Comparison of ENCODE assay signal across 1 cellular context in the genomic region with DNA sequence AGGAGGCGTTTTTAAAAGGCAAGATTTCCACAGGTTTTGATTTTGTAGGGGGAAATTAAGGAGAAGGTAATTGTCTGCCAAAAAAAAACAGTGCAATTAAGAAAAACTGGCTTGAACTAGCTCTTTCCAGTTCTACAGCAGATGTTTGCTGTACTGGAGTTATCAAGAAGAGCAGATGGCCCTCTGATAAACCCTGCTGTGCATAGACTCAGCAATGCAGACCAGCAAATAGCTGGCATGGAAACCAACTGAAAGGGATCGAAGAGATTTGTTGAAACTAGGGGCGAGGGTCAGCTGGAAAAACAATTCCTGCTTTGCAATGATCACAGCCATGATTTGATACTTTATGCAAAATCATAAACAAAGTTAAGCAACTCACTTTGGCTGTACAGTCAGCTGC.
TF ChIP-seq lines count a peak whose summit lies in the region.

No MANE protein-coding gene starts in this region.

TF ChIP-seq in HepG2, 621 proteins besides CTCF, POLR2A, EP300 and RAD21 (continued from another document and continues in another):
- no peak for TF ChIP-seq ZNF670 (CRISPR knock-in tag; IDR thresholded peaks at IDR 0.05; ENCODE audit: borderline replicate concordance)
- TF ChIP-seq, protein P1, sequence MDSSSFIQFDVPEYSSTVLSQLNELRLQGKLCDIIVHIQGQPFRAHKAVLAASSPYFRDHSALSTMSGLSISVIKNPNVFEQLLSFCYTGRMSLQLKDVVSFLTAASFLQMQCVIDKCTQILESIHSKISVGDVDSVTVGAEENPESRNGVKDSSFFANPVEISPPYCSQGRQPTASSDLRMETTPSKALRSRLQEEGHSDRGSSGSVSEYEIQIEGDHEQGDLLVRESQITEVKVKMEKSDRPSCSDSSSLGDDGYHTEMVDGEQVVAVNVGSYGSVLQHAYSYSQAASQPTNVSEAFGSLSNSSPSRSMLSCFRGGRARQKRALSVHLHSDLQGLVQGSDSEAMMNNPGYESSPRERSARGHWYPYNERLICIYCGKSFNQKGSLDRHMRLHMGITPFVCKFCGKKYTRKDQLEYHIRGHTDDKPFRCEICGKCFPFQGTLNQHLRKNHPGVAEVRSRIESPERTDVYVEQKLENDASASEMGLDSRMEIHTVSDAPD (CRISPR knock-in tag; IDR thresholded peaks at IDR 0.05), result no peak
- TF ChIP-seq SRSF1 (optimal IDR thresholded peaks at IDR 0.05; ENCODE audit: low read depth, low read length), result no peak
- TF ChIP-seq HNRNPUL1 (IDR thresholded peaks at IDR 0.05; ENCODE audit: low read depth, low read length), result no peak
- TF ChIP-seq ZNF891 (CRISPR knock-in tag; IDR thresholded peaks at IDR 0.05), result no peak
- no peak for TF ChIP-seq RNF2 (conservative IDR thresholded peaks at IDR 0.05; ENCODE audit: low read depth)
- TF ChIP-seq, protein P2, sequence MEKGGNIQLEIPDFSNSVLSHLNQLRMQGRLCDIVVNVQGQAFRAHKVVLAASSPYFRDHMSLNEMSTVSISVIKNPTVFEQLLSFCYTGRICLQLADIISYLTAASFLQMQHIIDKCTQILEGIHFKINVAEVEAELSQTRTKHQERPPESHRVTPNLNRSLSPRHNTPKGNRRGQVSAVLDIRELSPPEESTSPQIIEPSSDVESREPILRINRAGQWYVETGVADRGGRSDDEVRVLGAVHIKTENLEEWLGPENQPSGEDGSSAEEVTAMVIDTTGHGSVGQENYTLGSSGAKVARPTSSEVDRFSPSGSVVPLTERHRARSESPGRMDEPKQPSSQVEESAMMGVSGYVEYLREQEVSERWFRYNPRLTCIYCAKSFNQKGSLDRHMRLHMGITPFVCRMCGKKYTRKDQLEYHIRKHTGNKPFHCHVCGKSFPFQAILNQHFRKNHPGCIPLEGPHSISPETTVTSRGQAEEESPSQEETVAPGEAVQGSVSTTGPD (CRISPR knock-in tag; IDR thresholded peaks at IDR 0.05), result no peak
- TF ChIP-seq NONO (IDR thresholded peaks at IDR 0.05), result no peak
- no peak for TF ChIP-seq NONO (CRISPR knock-in tag; conservative IDR thresholded peaks at IDR 0.05)
- no peak for TF ChIP-seq ZNF549 (CRISPR knock-in tag; IDR thresholded peaks at IDR 0.05)
- TF ChIP-seq ZKSCAN5 (CRISPR knock-in tag; IDR thresholded peaks at IDR 0.05), result no peak
- TF ChIP-seq, protein P3, sequence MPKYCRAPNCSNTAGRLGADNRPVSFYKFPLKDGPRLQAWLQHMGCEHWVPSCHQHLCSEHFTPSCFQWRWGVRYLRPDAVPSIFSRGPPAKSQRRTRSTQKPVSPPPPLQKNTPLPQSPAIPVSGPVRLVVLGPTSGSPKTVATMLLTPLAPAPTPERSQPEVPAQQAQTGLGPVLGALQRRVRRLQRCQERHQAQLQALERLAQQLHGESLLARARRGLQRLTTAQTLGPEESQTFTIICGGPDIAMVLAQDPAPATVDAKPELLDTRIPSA (CRISPR knock-in tag; IDR thresholded peaks at IDR 0.05; ENCODE audit: borderline replicate concordance), result no peak
- TF ChIP-seq MTF1 (CRISPR knock-in tag; IDR thresholded peaks at IDR 0.05), result no peak
- TF ChIP-seq, protein P4, sequence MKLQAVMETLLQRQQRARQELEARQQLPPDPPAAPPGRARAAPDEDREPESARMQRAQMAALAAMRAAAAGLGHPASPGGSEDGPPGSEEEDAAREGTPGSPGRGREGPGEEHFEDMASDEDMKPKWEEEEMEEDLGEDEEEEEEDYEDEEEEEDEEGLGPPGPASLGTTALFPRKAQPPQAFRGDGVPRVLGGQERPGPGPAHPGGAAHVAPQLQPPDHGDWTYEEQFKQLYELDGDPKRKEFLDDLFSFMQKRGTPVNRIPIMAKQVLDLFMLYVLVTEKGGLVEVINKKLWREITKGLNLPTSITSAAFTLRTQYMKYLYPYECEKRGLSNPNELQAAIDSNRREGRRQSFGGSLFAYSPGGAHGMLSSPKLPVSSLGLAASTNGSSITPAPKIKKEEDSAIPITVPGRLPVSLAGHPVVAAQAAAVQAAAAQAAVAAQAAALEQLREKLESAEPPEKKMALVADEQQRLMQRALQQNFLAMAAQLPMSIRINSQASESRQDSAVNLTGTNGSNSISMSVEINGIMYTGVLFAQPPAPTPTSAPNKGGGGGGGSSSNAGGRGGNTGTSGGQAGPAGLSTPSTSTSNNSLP (IDR thresholded peaks at IDR 0.05; ENCODE audit: low read depth, low read length), result peak; percentile 26; the same call in 1 of the 2 replicates
- no peak for TF ChIP-seq ZNF775 (CRISPR knock-in tag; IDR thresholded peaks at IDR 0.05; ENCODE audit: borderline replicate concordance)
- TF ChIP-seq, protein P5, sequence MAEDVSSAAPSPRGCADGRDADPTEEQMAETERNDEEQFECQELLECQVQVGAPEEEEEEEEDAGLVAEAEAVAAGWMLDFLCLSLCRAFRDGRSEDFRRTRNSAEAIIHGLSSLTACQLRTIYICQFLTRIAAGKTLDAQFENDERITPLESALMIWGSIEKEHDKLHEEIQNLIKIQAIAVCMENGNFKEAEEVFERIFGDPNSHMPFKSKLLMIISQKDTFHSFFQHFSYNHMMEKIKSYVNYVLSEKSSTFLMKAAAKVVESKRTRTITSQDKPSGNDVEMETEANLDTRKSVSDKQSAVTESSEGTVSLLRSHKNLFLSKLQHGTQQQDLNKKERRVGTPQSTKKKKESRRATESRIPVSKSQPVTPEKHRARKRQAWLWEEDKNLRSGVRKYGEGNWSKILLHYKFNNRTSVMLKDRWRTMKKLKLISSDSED (CRISPR knock-in tag; IDR thresholded peaks at IDR 0.05), result no peak
- TF ChIP-seq KLF16 (CRISPR knock-in tag; IDR thresholded peaks at IDR 0.05), result no peak
- no peak for TF ChIP-seq PCBP2 (optimal IDR thresholded peaks at IDR 0.05; ENCODE audit: low read depth, low read length, poor library complexity, severe bottlenecking)
- 0 out of 2 replicates have a peak, but pooled peaks have one; percentile 6 for TF ChIP-seq FOXA3 (CRISPR knock-in tag; IDR thresholded peaks at IDR 0.05)
- TF ChIP-seq REXO4 (CRISPR knock-in tag; IDR thresholded peaks at IDR 0.05; ENCODE audit: borderline replicate concordance), result no peak
- no peak for TF ChIP-seq ZNF33A (CRISPR knock-in tag; IDR thresholded peaks at IDR 0.05; ENCODE audit: borderline replicate concordance)
- TF ChIP-seq ZNF572 (CRISPR knock-in tag; IDR thresholded peaks at IDR 0.05), result no peak
- TF ChIP-seq MED1 (CRISPR knock-in tag; IDR thresholded peaks at IDR 0.05), result peak; percentile 47; the same call in 1 of the 2 replicates
- TF ChIP-seq IRF2 (CRISPR knock-in tag; IDR thresholded peaks at IDR 0.05), result no peak
- TF ChIP-seq KLF6 (CRISPR knock-in tag; IDR thresholded peaks at IDR 0.05), result no peak
- TF ChIP-seq, protein P6, sequence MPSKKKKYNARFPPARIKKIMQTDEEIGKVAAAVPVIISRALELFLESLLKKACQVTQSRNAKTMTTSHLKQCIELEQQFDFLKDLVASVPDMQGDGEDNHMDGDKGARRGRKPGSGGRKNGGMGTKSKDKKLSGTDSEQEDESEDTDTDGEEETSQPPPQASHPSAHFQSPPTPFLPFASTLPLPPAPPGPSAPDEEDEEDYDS (CRISPR knock-in tag; IDR thresholded peaks at IDR 0.05), result no peak
- peak; percentile 74; the same call in 1 of the 2 replicates for TF ChIP-seq GFI1 (CRISPR knock-in tag; IDR thresholded peaks at IDR 0.05; ENCODE audit: borderline replicate concordance)
- TF ChIP-seq, protein P7, sequence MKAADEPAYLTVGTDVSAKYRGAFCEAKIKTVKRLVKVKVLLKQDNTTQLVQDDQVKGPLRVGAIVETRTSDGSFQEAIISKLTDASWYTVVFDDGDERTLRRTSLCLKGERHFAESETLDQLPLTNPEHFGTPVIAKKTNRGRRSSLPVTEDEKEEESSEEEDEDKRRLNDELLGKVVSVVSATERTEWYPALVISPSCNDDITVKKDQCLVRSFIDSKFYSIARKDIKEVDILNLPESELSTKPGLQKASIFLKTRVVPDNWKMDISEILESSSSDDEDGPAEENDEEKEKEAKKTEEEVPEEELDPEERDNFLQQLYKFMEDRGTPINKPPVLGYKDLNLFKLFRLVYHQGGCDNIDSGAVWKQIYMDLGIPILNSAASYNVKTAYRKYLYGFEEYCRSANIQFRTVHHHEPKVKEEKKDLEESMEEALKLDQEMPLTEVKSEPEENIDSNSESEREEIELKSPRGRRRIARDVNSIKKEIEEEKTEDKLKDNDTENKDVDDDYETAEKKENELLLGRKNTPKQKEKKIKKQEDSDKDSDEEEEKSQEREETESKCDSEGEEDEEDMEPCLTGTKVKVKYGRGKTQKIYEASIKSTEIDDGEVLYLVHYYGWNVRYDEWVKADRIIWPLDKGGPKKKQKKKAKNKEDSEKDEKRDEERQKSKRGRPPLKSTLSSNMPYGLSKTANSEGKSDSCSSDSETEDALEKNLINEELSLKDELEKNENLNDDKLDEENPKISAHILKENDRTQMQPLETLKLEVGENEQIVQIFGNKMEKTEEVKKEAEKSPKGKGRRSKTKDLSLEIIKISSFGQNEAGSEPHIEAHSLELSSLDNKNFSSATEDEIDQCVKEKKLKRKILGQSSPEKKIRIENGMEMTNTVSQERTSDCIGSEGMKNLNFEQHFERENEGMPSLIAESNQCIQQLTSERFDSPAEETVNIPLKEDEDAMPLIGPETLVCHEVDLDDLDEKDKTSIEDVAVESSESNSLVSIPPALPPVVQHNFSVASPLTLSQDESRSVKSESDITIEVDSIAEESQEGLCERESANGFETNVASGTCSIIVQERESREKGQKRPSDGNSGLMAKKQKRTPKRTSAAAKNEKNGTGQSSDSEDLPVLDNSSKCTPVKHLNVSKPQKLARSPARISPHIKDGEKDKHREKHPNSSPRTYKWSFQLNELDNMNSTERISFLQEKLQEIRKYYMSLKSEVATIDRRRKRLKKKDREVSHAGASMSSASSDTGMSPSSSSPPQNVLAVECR (CRISPR knock-in tag; IDR thresholded peaks at IDR 0.05; ENCODE audit: borderline replicate concordance), result no peak; the same call in 1 of the 2 replicates
- TF ChIP-seq, protein P8, sequence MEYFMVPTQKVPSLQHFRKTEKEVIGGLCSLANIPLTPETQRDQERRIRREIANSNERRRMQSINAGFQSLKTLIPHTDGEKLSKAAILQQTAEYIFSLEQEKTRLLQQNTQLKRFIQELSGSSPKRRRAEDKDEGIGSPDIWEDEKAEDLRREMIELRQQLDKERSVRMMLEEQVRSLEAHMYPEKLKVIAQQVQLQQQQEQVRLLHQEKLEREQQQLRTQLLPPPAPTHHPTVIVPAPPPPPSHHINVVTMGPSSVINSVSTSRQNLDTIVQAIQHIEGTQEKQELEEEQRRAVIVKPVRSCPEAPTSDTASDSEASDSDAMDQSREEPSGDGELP (IDR thresholded peaks at IDR 0.05; ENCODE audit: borderline replicate concordance, low read depth), result peak; percentile 54; the same call in 1 of the 2 replicates
- TF ChIP-seq FOXP1 (IDR thresholded peaks at IDR 0.05), result no peak
- TF ChIP-seq FOXP1 (CRISPR knock-in tag; IDR thresholded peaks at IDR 0.05), result no peak; the same call in 1 of the 2 replicates
- TF ChIP-seq, protein P9, sequence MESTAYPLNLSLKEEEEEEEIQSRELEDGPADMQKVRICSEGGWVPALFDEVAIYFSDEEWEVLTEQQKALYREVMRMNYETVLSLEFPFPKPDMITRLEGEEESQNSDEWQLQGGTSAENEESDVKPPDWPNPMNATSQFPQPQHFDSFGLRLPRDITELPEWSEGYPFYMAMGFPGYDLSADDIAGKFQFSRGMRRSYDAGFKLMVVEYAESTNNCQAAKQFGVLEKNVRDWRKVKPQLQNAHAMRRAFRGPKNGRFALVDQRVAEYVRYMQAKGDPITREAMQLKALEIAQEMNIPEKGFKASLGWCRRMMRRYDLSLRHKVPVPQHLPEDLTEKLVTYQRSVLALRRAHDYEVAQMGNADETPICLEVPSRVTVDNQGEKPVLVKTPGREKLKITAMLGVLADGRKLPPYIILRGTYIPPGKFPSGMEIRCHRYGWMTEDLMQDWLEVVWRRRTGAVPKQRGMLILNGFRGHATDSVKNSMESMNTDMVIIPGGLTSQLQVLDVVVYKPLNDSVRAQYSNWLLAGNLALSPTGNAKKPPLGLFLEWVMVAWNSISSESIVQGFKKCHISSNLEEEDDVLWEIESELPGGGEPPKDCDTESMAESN (CRISPR knock-in tag; conservative IDR thresholded peaks at IDR 0.05), result no peak
- TF ChIP-seq HDAC2 (CRISPR knock-in tag; IDR thresholded peaks at IDR 0.05), result peak; percentile 27; the same call in 1 of the 2 replicates
- TF ChIP-seq, protein P10, sequence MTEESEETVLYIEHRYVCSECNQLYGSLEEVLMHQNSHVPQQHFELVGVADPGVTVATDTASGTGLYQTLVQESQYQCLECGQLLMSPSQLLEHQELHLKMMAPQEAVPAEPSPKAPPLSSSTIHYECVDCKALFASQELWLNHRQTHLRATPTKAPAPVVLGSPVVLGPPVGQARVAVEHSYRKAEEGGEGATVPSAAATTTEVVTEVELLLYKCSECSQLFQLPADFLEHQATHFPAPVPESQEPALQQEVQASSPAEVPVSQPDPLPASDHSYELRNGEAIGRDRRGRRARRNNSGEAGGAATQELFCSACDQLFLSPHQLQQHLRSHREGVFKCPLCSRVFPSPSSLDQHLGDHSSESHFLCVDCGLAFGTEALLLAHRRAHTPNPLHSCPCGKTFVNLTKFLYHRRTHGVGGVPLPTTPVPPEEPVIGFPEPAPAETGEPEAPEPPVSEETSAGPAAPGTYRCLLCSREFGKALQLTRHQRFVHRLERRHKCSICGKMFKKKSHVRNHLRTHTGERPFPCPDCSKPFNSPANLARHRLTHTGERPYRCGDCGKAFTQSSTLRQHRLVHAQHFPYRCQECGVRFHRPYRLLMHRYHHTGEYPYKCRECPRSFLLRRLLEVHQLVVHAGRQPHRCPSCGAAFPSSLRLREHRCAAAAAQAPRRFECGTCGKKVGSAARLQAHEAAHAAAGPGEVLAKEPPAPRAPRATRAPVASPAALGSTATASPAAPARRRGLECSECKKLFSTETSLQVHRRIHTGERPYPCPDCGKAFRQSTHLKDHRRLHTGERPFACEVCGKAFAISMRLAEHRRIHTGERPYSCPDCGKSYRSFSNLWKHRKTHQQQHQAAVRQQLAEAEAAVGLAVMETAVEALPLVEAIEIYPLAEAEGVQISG (CRISPR knock-in tag; IDR thresholded peaks at IDR 0.05), result no peak
- TF ChIP-seq, protein P11, sequence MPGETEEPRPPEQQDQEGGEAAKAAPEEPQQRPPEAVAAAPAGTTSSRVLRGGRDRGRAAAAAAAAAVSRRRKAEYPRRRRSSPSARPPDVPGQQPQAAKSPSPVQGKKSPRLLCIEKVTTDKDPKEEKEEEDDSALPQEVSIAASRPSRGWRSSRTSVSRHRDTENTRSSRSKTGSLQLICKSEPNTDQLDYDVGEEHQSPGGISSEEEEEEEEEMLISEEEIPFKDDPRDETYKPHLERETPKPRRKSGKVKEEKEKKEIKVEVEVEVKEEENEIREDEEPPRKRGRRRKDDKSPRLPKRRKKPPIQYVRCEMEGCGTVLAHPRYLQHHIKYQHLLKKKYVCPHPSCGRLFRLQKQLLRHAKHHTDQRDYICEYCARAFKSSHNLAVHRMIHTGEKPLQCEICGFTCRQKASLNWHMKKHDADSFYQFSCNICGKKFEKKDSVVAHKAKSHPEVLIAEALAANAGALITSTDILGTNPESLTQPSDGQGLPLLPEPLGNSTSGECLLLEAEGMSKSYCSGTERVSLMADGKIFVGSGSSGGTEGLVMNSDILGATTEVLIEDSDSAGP (CRISPR knock-in tag; IDR thresholded peaks at IDR 0.05; ENCODE audit: borderline replicate concordance), result no peak
- TF ChIP-seq XBP1 (CRISPR knock-in tag; IDR thresholded peaks at IDR 0.05), result no peak
- TF ChIP-seq NRL (CRISPR knock-in tag; IDR thresholded peaks at IDR 0.05; ENCODE audit: borderline replicate concordance), result no peak
- TF ChIP-seq ZNF703 (CRISPR knock-in tag; IDR thresholded peaks at IDR 0.05; ENCODE audit: borderline replicate concordance), result no peak
- TF ChIP-seq CCDC6 (CRISPR knock-in tag; IDR thresholded peaks at IDR 0.05), result no peak
- TF ChIP-seq ARNTL (CRISPR knock-in tag; IDR thresholded peaks at IDR 0.05), result no peak
- no peak for TF ChIP-seq RFX5 (IDR thresholded peaks at IDR 0.05; ENCODE audit: low read depth, low read length)
- no peak for TF ChIP-seq ZNF7 (CRISPR knock-in tag; IDR thresholded peaks at IDR 0.05)
- no peak for TF ChIP-seq ZBTB21 (CRISPR knock-in tag; IDR thresholded peaks at IDR 0.05)
- no peak for TF ChIP-seq TOE1 (CRISPR knock-in tag; IDR thresholded peaks at IDR 0.05)
- TF ChIP-seq ZNF446 (CRISPR knock-in tag; IDR thresholded peaks at IDR 0.05), result no peak
